In the genomic region with DNA sequence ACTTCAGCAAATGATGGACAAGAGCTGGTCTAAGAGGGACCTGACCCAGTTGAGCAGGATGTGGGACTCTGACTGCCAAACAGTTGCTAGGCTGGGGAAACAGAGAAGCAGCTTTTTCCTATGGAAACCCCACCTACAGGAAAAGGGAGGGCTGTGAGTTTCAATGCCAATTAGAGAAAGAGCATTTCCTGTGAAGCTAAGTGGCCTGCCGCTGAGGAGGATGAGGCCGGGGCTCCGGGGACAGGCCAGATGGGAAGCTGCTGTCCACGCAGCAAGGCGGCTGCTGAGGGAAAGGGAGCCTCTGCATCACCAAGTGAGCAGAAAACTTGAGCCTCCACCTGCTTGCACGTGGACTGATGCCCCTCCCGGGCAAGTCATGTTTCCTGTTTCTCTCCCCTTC, we compare ENCODE assay signal across 9 cellular contexts. TPM values are rescaled to one million over a fixed set of nuclear protein-coding genes. Genes with fewer than 3 reads are reported as not detected.
DNase-seq lines count a peak whose midpoint lies in the region; ATAC-seq and TF ChIP-seq lines count a peak whose summit lies in the region.
"Had no signal": no experiment of that assay in that cellular context is flagged by ENCODE, and none has a peak within 500 bp of the region (broad histone marks: within the 10 kb centered on the region; RNA-seq: fewer than 3 reads in every experiment).

Gene PCDH12, minus strand, starts transcription at position 90 of the 400 bp plus-strand sequence. CDS start 351 bp downstream, outside the sequence.

- TF ChIP-seq CTCF in CD14-positive monocyte (IDR thresholded peaks at IDR 0.05) (no peak), MM.1S (IDR thresholded peaks at IDR 0.05; ENCODE audit: low read length) (no peak)

- H3K4me3 Mint-ChIP-seq in CD14-positive monocyte = peak within 1 kb of the TSS; percentile 56 to 81
- H3K4me3 Mint-ChIP-seq in activated naive CD8-positive, alpha-beta T cell treated with anti-CD3 and anti-CD28 coated beads for 36 hours = peak within 1 kb of the TSS; percentile 80

- no peaks in the 10 kb centered on the region for H3K79me2 ChIP-seq in MM.1S (ENCODE audit: low read length)

- no peak within 1 kb of the TSS for H3K4me3 ChIP-seq in MM.1S (ENCODE audit: low read length)
- H3K4me3 ChIP-seq in mesenchymal stem cell (ENCODE audit: insufficient read depth in 1 of 2, low read depth in 1 of 2, low read length in 2 of 2) = no peak within 1 kb of the TSS

- 0 out of 2 replicates have a peak within 1 kb of the TSS, but pooled peaks have one; percentile 11 for H2AFZ ChIP-seq in MM.1S (ENCODE audit: low read length)
- H2AFZ ChIP-seq in mesenchymal stem cell (ENCODE audit: low read depth, low read length) = no peak within 1 kb of the TSS

- H3K23ac ChIP-seq in mesenchymal stem cell (ENCODE audit: low read length in 2 of 2) = no peak within 1 kb of the TSS

- H3K4me2 ChIP-seq in MM.1S (ENCODE audit: low read depth, low read length) (peak within 1 kb of the TSS; percentile 51; the same call in 1 of the 2 replicates), mesenchymal stem cell (ENCODE audit: low read length, poor library complexity, severe bottlenecking) (no peak within 1 kb of the TSS)

- H3K36me3 ChIP-seq in MM.1S (replicated peaks; ENCODE audit: insufficient read depth, low read length) (no peaks in the 10 kb centered on the region), mesenchymal stem cell (ENCODE audit: control insufficient read depth in 1 of 2, insufficient read depth in 2 of 2, low read depth in 1 of 2, low read length in 2 of 2) (no peaks in the 10 kb centered on the region)

- H3K4ac ChIP-seq in mesenchymal stem cell (ENCODE audit: low read depth in 1 of 2, low read length in 2 of 2) = no peak within 1 kb of the TSS

- no peak within 1 kb of the TSS for H2AK5ac ChIP-seq in mesenchymal stem cell (ENCODE audit: low read length, severe bottlenecking)

- ATAC-seq in HG03378 (IDR thresholded peaks at IDR 0.05; ENCODE audit: unreplicated experiment) = no peak

- DNase-seq in CD14-positive monocyte (ENCODE audit: low spot score) = no peak
- DNase-seq in MM.1S = no peak
- peak; percentile 37 for DNase-seq in activated naive CD8-positive, alpha-beta T cell treated with anti-CD3 and anti-CD28 coated beads for 36 hours
- peak; percentile 39 for DNase-seq in mesenchymal stem cell
- DNase-seq in SK-N-DZ (ENCODE audit: low spot score) = no peak
- DNase-seq in NCI-H2107 (lab: John Stamatoyannopoulos, UW) = no peak
- DNase-seq in NCI-H1048 (lab: John Stamatoyannopoulos, UW) = no peak
- DNase-seq: T1000 had no signal

- H2BK15ac ChIP-seq in mesenchymal stem cell (ENCODE audit: low read depth, poor library complexity, severe bottlenecking) = no peak within 1 kb of the TSS

- no peak within 1 kb of the TSS for H4K91ac ChIP-seq in mesenchymal stem cell (ENCODE audit: low read length)

- H3K36me3 Mint-ChIP-seq in CD14-positive monocyte = peaks cover 3 to 6% of the 10 kb centered on the region in 2 donors
- peaks cover 3% of the 10 kb centered on the region for H3K36me3 Mint-ChIP-seq in activated naive CD8-positive, alpha-beta T cell treated with anti-CD3 and anti-CD28 coated beads for 36 hours

- H3K18ac ChIP-seq in mesenchymal stem cell (ENCODE audit: low read depth in 1 of 2, low read length in 2 of 2) = no peak within 1 kb of the TSS

- intact Hi-C loops in CD14-positive monocyte (cut with micrococcal nuclease) = loop anchor here (5.0 kb wide), 2 partner anchors 36 to 266 kb away; partner anchors contain the start of gene DELE1 (in 1 of the 2)

- peaks cover 0 to 2% (median 0%) of the 10 kb centered on the region in 7 donors for H3K9me3 Mint-ChIP-seq in CD14-positive monocyte
- no peaks in the 10 kb centered on the region for H3K9me3 Mint-ChIP-seq in activated naive CD8-positive, alpha-beta T cell treated with anti-CD3 and anti-CD28 coated beads for 36 hours

- H3K9me2 ChIP-seq in MM.1S (replicated peaks; ENCODE audit: insufficient read depth, low read length) = no peaks in the 10 kb centered on the region

- H3K9me3 ChIP-seq in MM.1S (replicated peaks; ENCODE audit: insufficient read depth, low read length) (no peaks in the 10 kb centered on the region), mesenchymal stem cell (ENCODE audit: control insufficient read depth, low read length) (no peaks in the 10 kb centered on the region)

- H3K79me1 ChIP-seq in mesenchymal stem cell (replicated peaks; ENCODE audit: low read length, poor library complexity, severe bottlenecking) = no peaks in the 10 kb centered on the region

- no peak within 1 kb of the TSS for H3K9ac ChIP-seq in MM.1S (ENCODE audit: low read length)
- peak within 1 kb of the TSS; percentile 39 for H3K9ac ChIP-seq in mesenchymal stem cell (ENCODE audit: low read length)

- H4K20me1 ChIP-seq in MM.1S (ENCODE audit: insufficient read depth, low read length) = no peaks in the 10 kb centered on the region

- no peak within 1 kb of the TSS for H3K14ac ChIP-seq in mesenchymal stem cell (ENCODE audit: low read length in 2 of 2)

- no peaks in the 10 kb centered on the region for H3F3A ChIP-seq in MM.1S (ENCODE audit: insufficient read depth, low read length)

- H3K27ac ChIP-seq in MM.1S (ENCODE audit: low read length) (no peak within 1 kb of the TSS), mesenchymal stem cell (ENCODE audit: low read length, poor library complexity, severe bottlenecking) (no peak within 1 kb of the TSS)

- H2BK120ac ChIP-seq in mesenchymal stem cell (ENCODE audit: low read depth, low read length) = no peak within 1 kb of the TSS

- no peaks in the 10 kb centered on the region for H3K27me3 ChIP-seq in MM.1S (replicated peaks; ENCODE audit: insufficient read depth, low read length)
- peaks cover 0 to 39% of the 10 kb centered on the region in 2 experiments for H3K27me3 ChIP-seq in mesenchymal stem cell (ENCODE audit: control insufficient read depth in 1 of 2, insufficient read depth in 1 of 2, low read length in 2 of 2)

- H3K27me3 Mint-ChIP-seq in CD14-positive monocyte (ENCODE audit: low read depth in 3 of 3) = peaks cover 2 to 7% (median 4%) of the 10 kb centered on the region in 3 donors
- no peaks in the 10 kb centered on the region for H3K27me3 Mint-ChIP-seq in activated naive CD8-positive, alpha-beta T cell treated with anti-CD3 and anti-CD28 coated beads for 36 hours

- peak within 1 kb of the TSS in 1 of 2 experiments; percentile 67 for H2BK12ac ChIP-seq in mesenchymal stem cell (ENCODE audit: low read length in 2 of 2)

- no peak within 1 kb of the TSS for H2BK5ac ChIP-seq in mesenchymal stem cell (ENCODE audit: low read depth, low read length, poor library complexity, severe bottlenecking)

- H3K27ac Mint-ChIP-seq in CD14-positive monocyte = peak within 1 kb of the TSS; percentile 85 to 95 (median 90)
- peak within 1 kb of the TSS; percentile 79 for H3K27ac Mint-ChIP-seq in activated naive CD8-positive, alpha-beta T cell treated with anti-CD3 and anti-CD28 coated beads for 36 hours

- H3K4me1 ChIP-seq in MM.1S (ENCODE audit: low read length) = peaks cover 35% of the 10 kb centered on the region
- no peaks in the 10 kb centered on the region for H3K4me1 ChIP-seq in mesenchymal stem cell (ENCODE audit: control insufficient read depth, insufficient read depth, low read depth, low read length)

- no peak within 1 kb of the TSS for H4K8ac ChIP-seq in mesenchymal stem cell (ENCODE audit: low read length)

- H3K4me1 Mint-ChIP-seq in CD14-positive monocyte = peaks cover 56% of the 10 kb centered on the region
- H3K4me1 Mint-ChIP-seq in activated naive CD8-positive, alpha-beta T cell treated with anti-CD3 and anti-CD28 coated beads for 36 hours = peaks cover 37% of the 10 kb centered on the region

- 14% methylated on average over 7 of the region's 7 CpGs for WGBS in mesenchymal stem cell

RNA-seq across cellular contexts. Expression of gene PCDH12, which starts in this region (rescaled TPM):
- 1 to 10 TPM in 1 of 2 donors, under 1 TPM in 1; 0.90 to 1.2 TPM for polyA plus RNA-seq in CD14-positive monocyte
- 1 to 10 TPM; 1.3 to 1.5 TPM for total RNA-seq in activated naive CD8-positive, alpha-beta T cell treated with anti-CD3 and anti-CD28 coated beads for 36 hours
- 0.10 TPM for polyA plus RNA-seq in mesenchymal stem cell (2013, experiment 1 of 2)
- 0.11 TPM for polyA plus RNA-seq in mesenchymal stem cell (2013, experiment 2 of 2)
- 0.03 TPM in 1 of 2 replicates, not detected in the other for polyA plus RNA-seq in SK-N-DZ (2014; cell fraction: cytosol; rRNA removed)
- polyA plus RNA-seq in SK-N-DZ (2014; cell fraction: nucleus; rRNA removed) = 0.04 TPM in 1 of 2 replicates, not detected in the other

Comparison
In these comparisons a context has a peak if more than half of its experiments do, and no peak if none do; other contexts are left out.
1. DNase-seq: peak in activated naive CD8-positive, alpha-beta T cell treated with anti-CD3 and anti-CD28 coated beads for 36 hours (single experiment) and mesenchymal stem cell (single experiment); none in CD14-positive monocyte (single experiment), MM.1S (single experiment), SK-N-DZ (single experiment), NCI-H2107 (single experiment) and NCI-H1048 (single experiment).